19 cellular contexts compared by ENCODE assay signal in genomic region chr1:10704383-10704882, GRCh38.
DNase-seq lines count a peak whose midpoint lies in the region; ATAC-seq, FAIRE-seq and TF ChIP-seq lines count a peak whose summit lies in the region.
"Had no signal": no experiment of that assay in that cellular context is flagged by ENCODE, and none has a peak within 500 bp of the region (broad histone marks: within the 10 kb centered on the region; RNA-seq: fewer than 3 reads in every experiment).

No MANE protein-coding gene starts in this region.

- H3K27ac ChIP-seq in VCaP (peak overlapping the region; percentile 77; the same call in 1 of the 2 replicates), iPS-20b (ENCODE audit: low read length) (no peak overlapping the region), rectal smooth muscle tissue (ENCODE audit: low read depth, low read length) (peak overlapping the region; percentile 55)
- H3K27ac ChIP-seq: vagina had no signal

- no peaks in the 10 kb centered on the region for H3K36me3 ChIP-seq in HAP-1 (replicated peaks)
- H3K36me3 ChIP-seq in iPS-20b (ENCODE audit: insufficient read depth, low read depth, low read length): no peaks in the 10 kb centered on the region
- H3K36me3 ChIP-seq in rectal smooth muscle tissue (ENCODE audit: control insufficient read depth, insufficient read depth, low read length): no peaks in the 10 kb centered on the region
- H3K36me3 ChIP-seq: vagina had no signal

- H3K9me3 Mint-ChIP-seq in T-helper 2 cell treated with Interferon-gamma antibody and Interleukin-4, amounts not matched to agents 5 μg/mL and 100 μg/mL, for 36 hours: no peaks in the 10 kb centered on the region
- H3K9me3 Mint-ChIP-seq: stimulated activated naive B cell treated with anti-CD40 and anti-IgM and Interleukin-4, amounts not matched to agents 10 μg/mL and 1 μg/mL and 100 μg/mL, for 72 hours had no signal

- ATAC-seq in HG02852 (IDR thresholded peaks at IDR 0.05; ENCODE audit: unreplicated experiment): no peak
- ATAC-seq: Panc1; stimulated activated naive B cell treated with anti-CD40 and anti-IgM and Interleukin-4, amounts not matched to agents 10 μg/mL and 1 μg/mL and 100 μg/mL, for 72 hours had no signal

- H3K27me3 Mint-ChIP-seq in T-helper 2 cell treated with Interferon-gamma antibody and Interleukin-4, amounts not matched to agents 5 μg/mL and 100 μg/mL, for 36 hours (ENCODE audit: low read depth): peaks cover 3% of the 10 kb centered on the region

- H3K4me3 ChIP-seq in HAP-1 (no peak overlapping the region), iPS-20b (ENCODE audit: low read length) (peak overlapping the region; percentile 62; the same call in 1 of the 2 replicates), rectal smooth muscle tissue (ENCODE audit: low read length) (no peak overlapping the region)
- H3K4me3 ChIP-seq: vagina had no signal

- TF ChIP-seq CTCF in VCaP (conservative IDR thresholded peaks at IDR 0.05) (no peak), D721Med (IDR thresholded peaks at IDR 0.05; ENCODE audit: insufficient read depth, missing control alignments) (no peak)

- H3K27ac Mint-ChIP-seq in T-helper 2 cell treated with Interferon-gamma antibody and Interleukin-4, amounts not matched to agents 5 μg/mL and 100 μg/mL, for 36 hours: no peak overlapping the region
- H3K27ac Mint-ChIP-seq: stimulated activated naive B cell treated with anti-CD40 and anti-IgM and Interleukin-4, amounts not matched to agents 10 μg/mL and 1 μg/mL and 100 μg/mL, for 72 hours had no signal

- in situ Hi-C loops in HAP-1 (cut with MboI; ENCODE audit: low sequenced_read_pairs): no loop called here

- H3K27me3 ChIP-seq in HAP-1 (ENCODE audit: low read depth) (no peaks in the 10 kb centered on the region), iPS-20b (ENCODE audit: insufficient read depth, low read length) (peaks cover 60% of the 10 kb centered on the region), rectal smooth muscle tissue (ENCODE audit: control insufficient read depth, insufficient read depth, low read length) (no peaks in the 10 kb centered on the region)
- H3K27me3 ChIP-seq: vagina had no signal

- no peak overlapping the region for H3K4me3 Mint-ChIP-seq in T-helper 2 cell treated with Interferon-gamma antibody and Interleukin-4, amounts not matched to agents 5 μg/mL and 100 μg/mL, for 36 hours
- H3K4me3 Mint-ChIP-seq: stimulated activated naive B cell treated with anti-CD40 and anti-IgM and Interleukin-4, amounts not matched to agents 10 μg/mL and 1 μg/mL and 100 μg/mL, for 72 hours had no signal

- DNase-seq in HAP-1 (ENCODE audit: low spot score in 2 of 2) (peak; percentile 53 to 81), glomerular visceral epithelial cell (ENCODE audit: extremely low spot score) (no peak), D721Med (ENCODE audit: insufficient read length, low spot score) (no peak)
- DNase-seq in T-helper 2 cell treated with Interferon-gamma antibody and Interleukin-4, amounts not matched to agents 5 μg/mL and 100 μg/mL, for 36 hours (ENCODE audit: low spot score): no peak
- DNase-seq: activated effector memory CD4-positive, alpha-beta T cell treated with anti-CD3 and anti-CD28 coated beads, Interleukin-2, amount 50 U/mL, for 16 hours; aorta; dermis blood vessel endothelial cell; DMS79 treated with DMSO at 0.1 percent for 48 hours; KG1; NCI-H1417; NCI-H524; stimulated activated naive B cell treated with anti-CD40 and anti-IgM and Interleukin-4, amounts not matched to agents 10 μg/mL and 1 μg/mL and 100 μg/mL, for 72 hours had no signal

- no peaks in the 10 kb centered on the region for H3K4me1 Mint-ChIP-seq in T-helper 2 cell treated with Interferon-gamma antibody and Interleukin-4, amounts not matched to agents 5 μg/mL and 100 μg/mL, for 36 hours (ENCODE audit: low read depth)
- H3K4me1 Mint-ChIP-seq: stimulated activated naive B cell treated with anti-CD40 and anti-IgM and Interleukin-4, amounts not matched to agents 10 μg/mL and 1 μg/mL and 100 μg/mL, for 72 hours had no signal

- H3K9me3 ChIP-seq in HAP-1: no peaks in the 10 kb centered on the region
- H3K9me3 ChIP-seq in iPS-20b (ENCODE audit: insufficient read depth, low read depth, low read length): no peaks in the 10 kb centered on the region
- H3K9me3 ChIP-seq: vagina had no signal

- FAIRE-seq in D721Med (lab: Jason Lieb, UNC): no peak
- FAIRE-seq: H54 had no signal

- no peaks in the 10 kb centered on the region for H3K36me3 Mint-ChIP-seq in T-helper 2 cell treated with Interferon-gamma antibody and Interleukin-4, amounts not matched to agents 5 μg/mL and 100 μg/mL, for 36 hours (ENCODE audit: low read depth)
- H3K36me3 Mint-ChIP-seq: stimulated activated naive B cell treated with anti-CD40 and anti-IgM and Interleukin-4, amounts not matched to agents 10 μg/mL and 1 μg/mL and 100 μg/mL, for 72 hours had no signal

- H3K4me1 ChIP-seq in HAP-1 (peaks cover 13% of the 10 kb centered on the region), iPS-20b (ENCODE audit: insufficient read depth, low read length) (peaks cover 7% of the 10 kb centered on the region; the same call in 1 of the 2 replicates), rectal smooth muscle tissue (ENCODE audit: control insufficient read depth, insufficient read depth, low read length) (peaks cover 2% of the 10 kb centered on the region)

- H3K9ac ChIP-seq in iPS-20b (ENCODE audit: low read depth, low read length): peak overlapping the region; percentile 73; the same call in 1 of the 2 replicates
- H3K9ac ChIP-seq in rectal smooth muscle tissue (ENCODE audit: low read length): no peak overlapping the region

Comparison
In these comparisons a context has a peak if more than half of its experiments do, and no peak if none do; other contexts are left out.
1. DNase-seq: peak in HAP-1 (2 of 2); none in glomerular visceral epithelial cell (single experiment), D721Med (single experiment) and T-helper 2 cell treated with Interferon-gamma antibody and Interleukin-4, amounts not matched to agents 5 μg/mL and 100 μg/mL, for 36 hours (single experiment).